Comparison of ENCODE assay signal across 9 cellular contexts in genomic region chr10:114876602-114877300, GRCh38. TPM values are rescaled to one million over a fixed set of nuclear protein-coding genes. Genes with fewer than 3 reads are reported as not detected.
DNase-seq lines count a peak whose midpoint lies in the region; ATAC-seq, FAIRE-seq and TF ChIP-seq lines count a peak whose summit lies in the region.
"Had no signal": no experiment of that assay in that cellular context is flagged by ENCODE, and none has a peak within 500 bp of the region (broad histone marks: within the 10 kb centered on the region; RNA-seq: fewer than 3 reads in every experiment).

No MANE protein-coding gene starts in this region.

- peak; percentile 80 to 98 for TF ChIP-seq CTCF in GM23338 (conservative IDR thresholded peaks at IDR 0.05; ENCODE audit: low read depth in 2 of 2)

- no peaks in the 10 kb centered on the region for H3K9me3 Mint-ChIP-seq in GM23338

- no peaks in the 10 kb centered on the region for H3K9me2 ChIP-seq in GM23338 (ENCODE audit: insufficient read depth)

- no peaks in the 10 kb centered on the region for H3K27me3 ChIP-seq in GM23338 (ENCODE audit: insufficient read depth)
- H3K27me3 ChIP-seq in SJCRH30: no peaks in the 10 kb centered on the region

- in situ Hi-C loops in KBM-7 (cut with MboI; ENCODE audit: low pct_unique_long_range_greater_than_20kb, low sequenced_read_pairs): loop anchor here (25.0 kb wide), 1 partner anchor 236 kb away; no protein-coding TSS in a partner anchor

- peaks cover 10% of the 10 kb centered on the region for H3K27me3 Mint-ChIP-seq in GM23338 (ENCODE audit: insufficient read depth, low read depth, poor library complexity)

- FAIRE-seq in islet of Langerhans (lab: Jason Lieb, UNC): peak; percentile 81
- FAIRE-seq: G401.6 had no signal

- H3K36me3 Mint-ChIP-seq in GM23338 (ENCODE audit: low read depth): no peaks in the 10 kb centered on the region

- H3K27ac ChIP-seq in GM23338 (ENCODE audit: low read depth): no peak overlapping the region
- H3K27ac ChIP-seq in SJCRH30: no peak overlapping the region

- H3K4me1 ChIP-seq in GM23338 (ENCODE audit: insufficient read depth): peaks cover 26% of the 10 kb centered on the region
- H3K4me1 ChIP-seq in SJCRH30: no peaks in the 10 kb centered on the region

- no peak overlapping the region for H3K4me3 ChIP-seq in GM23338
- no peak overlapping the region for H3K4me3 ChIP-seq in SJCRH30

- no peaks in the 10 kb centered on the region for H3K9me3 ChIP-seq in SJCRH30 (replicated peaks)

- H3K4me1 Mint-ChIP-seq in GM23338: peaks cover 34% of the 10 kb centered on the region

- H3K4me3 Mint-ChIP-seq in GM23338: no peak overlapping the region

- ATAC-seq in GM23338: peak; percentile 72

- 0 out of 2 replicates have a peak, but pooled peaks cover 2% of the 10 kb centered on the region for H3F3A ChIP-seq in GM23338 (replicated peaks; ENCODE audit: low read depth)

- no peak overlapping the region for H3K4me2 ChIP-seq in GM23338

- no peaks in the 10 kb centered on the region for H4K20me1 ChIP-seq in GM23338 (replicated peaks; ENCODE audit: insufficient read depth)

- no peaks in the 10 kb centered on the region for H3K36me3 ChIP-seq in GM23338 (ENCODE audit: insufficient read depth)
- H3K36me3 ChIP-seq in SJCRH30: no peaks in the 10 kb centered on the region

- no peaks in the 10 kb centered on the region for H3K79me2 ChIP-seq in GM23338 (replicated peaks; ENCODE audit: insufficient read depth)

- no peak overlapping the region; the same call in 1 of the 2 replicates for H3K27ac Mint-ChIP-seq in GM23338

- 0 out of 2 replicates have a peak overlapping the region, but pooled peaks have one; percentile 56 for H2AFZ ChIP-seq in GM23338

- peak; percentile 43 for DNase-seq in SIG-M5 treated with dmso at 0.1 percent for 504 hours (lab: John Stamatoyannopoulos, UW; ENCODE audit: unreplicated experiment)
- DNase-seq in SIG-M5 (lab: John Stamatoyannopoulos, UW): no peak
- peak; percentile 96 for DNase-seq in GM23338 (ENCODE audit: low spot score)
- peak; percentile 74 for DNase-seq in KBM-7
- peak; percentile 71 to 83 for DNase-seq in SJCRH30
- peak; percentile 13 for DNase-seq in brain pericyte (ENCODE audit: low read depth, low spot score)
- peak; percentile 33 to 57 for DNase-seq in stimulated activated CD4-positive, alpha-beta T cell treated with anti-CD3 and anti-CD28 coated beads, Interleukin-2, amount 100 ng/mL, for 24 hours

TF ChIP-seq in GM23338, 12 proteins besides CTCF, POLR2A, EP300 and RAD21:
- no peak for TF ChIP-seq ZNF114 (CRISPR knock-in tag; IDR thresholded peaks at IDR 0.05)
- no peak for TF ChIP-seq EZH2phosphoT487 (IDR thresholded peaks at IDR 0.05; ENCODE audit: unreplicated experiment)
- TF ChIP-seq, protein P1, sequence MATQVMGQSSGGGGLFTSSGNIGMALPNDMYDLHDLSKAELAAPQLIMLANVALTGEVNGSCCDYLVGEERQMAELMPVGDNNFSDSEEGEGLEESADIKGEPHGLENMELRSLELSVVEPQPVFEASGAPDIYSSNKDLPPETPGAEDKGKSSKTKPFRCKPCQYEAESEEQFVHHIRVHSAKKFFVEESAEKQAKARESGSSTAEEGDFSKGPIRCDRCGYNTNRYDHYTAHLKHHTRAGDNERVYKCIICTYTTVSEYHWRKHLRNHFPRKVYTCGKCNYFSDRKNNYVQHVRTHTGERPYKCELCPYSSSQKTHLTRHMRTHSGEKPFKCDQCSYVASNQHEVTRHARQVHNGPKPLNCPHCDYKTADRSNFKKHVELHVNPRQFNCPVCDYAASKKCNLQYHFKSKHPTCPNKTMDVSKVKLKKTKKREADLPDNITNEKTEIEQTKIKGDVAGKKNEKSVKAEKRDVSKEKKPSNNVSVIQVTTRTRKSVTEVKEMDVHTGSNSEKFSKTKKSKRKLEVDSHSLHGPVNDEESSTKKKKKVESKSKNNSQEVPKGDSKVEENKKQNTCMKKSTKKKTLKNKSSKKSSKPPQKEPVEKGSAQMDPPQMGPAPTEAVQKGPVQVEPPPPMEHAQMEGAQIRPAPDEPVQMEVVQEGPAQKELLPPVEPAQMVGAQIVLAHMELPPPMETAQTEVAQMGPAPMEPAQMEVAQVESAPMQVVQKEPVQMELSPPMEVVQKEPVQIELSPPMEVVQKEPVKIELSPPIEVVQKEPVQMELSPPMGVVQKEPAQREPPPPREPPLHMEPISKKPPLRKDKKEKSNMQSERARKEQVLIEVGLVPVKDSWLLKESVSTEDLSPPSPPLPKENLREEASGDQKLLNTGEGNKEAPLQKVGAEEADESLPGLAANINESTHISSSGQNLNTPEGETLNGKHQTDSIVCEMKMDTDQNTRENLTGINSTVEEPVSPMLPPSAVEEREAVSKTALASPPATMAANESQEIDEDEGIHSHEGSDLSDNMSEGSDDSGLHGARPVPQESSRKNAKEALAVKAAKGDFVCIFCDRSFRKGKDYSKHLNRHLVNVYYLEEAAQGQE (IDR thresholded peaks at IDR 0.05; ENCODE audit: unreplicated experiment): no peak
- no peak for TF ChIP-seq CREB1 (CRISPR knock-in tag; IDR thresholded peaks at IDR 0.05; ENCODE audit: low read depth)
- no peak for TF ChIP-seq NANOG (IDR thresholded peaks at IDR 0.05; ENCODE audit: borderline replicate concordance)
- no peak for TF ChIP-seq EZH2 (IDR thresholded peaks at IDR 0.05; ENCODE audit: low read depth, unreplicated experiment)
- no peak for TF ChIP-seq POLR2AphosphoS5 (IDR thresholded peaks at IDR 0.05; ENCODE audit: low read depth)
- no peak for TF ChIP-seq ZNF331 (CRISPR knock-in tag; IDR thresholded peaks at IDR 0.05; ENCODE audit: low read depth)
- TF ChIP-seq STAT1 (IDR thresholded peaks at IDR 0.05; ENCODE audit: unreplicated experiment): no peak
- no peak for TF ChIP-seq ZNF462 (CRISPR knock-in tag; IDR thresholded peaks at IDR 0.05)
- TF ChIP-seq JUNB (IDR thresholded peaks at IDR 0.05; ENCODE audit: unreplicated experiment): no peak

RNA-seq across cellular contexts. Expression of gene FHIP2A, which starts 55.2 kb away (rescaled TPM):
- 11.8 and 13.7 TPM in 2 replicates for total RNA-seq in GM23338 (2014; rRNA removed; shearing (Covaris generic))
- 6.1 and 6.7 TPM in 2 replicates for polyA plus RNA-seq in GM23338 (2016; fragmentation: Nextera tagmentation; extraction: Ambion mirVana)
- total RNA-seq in SJCRH30 (2014; rRNA removed; shearing (Covaris generic)): 10.9 and 11.1 TPM in 2 replicates
